ENCODE assay signal across 8 cellular contexts in the genomic region with DNA sequence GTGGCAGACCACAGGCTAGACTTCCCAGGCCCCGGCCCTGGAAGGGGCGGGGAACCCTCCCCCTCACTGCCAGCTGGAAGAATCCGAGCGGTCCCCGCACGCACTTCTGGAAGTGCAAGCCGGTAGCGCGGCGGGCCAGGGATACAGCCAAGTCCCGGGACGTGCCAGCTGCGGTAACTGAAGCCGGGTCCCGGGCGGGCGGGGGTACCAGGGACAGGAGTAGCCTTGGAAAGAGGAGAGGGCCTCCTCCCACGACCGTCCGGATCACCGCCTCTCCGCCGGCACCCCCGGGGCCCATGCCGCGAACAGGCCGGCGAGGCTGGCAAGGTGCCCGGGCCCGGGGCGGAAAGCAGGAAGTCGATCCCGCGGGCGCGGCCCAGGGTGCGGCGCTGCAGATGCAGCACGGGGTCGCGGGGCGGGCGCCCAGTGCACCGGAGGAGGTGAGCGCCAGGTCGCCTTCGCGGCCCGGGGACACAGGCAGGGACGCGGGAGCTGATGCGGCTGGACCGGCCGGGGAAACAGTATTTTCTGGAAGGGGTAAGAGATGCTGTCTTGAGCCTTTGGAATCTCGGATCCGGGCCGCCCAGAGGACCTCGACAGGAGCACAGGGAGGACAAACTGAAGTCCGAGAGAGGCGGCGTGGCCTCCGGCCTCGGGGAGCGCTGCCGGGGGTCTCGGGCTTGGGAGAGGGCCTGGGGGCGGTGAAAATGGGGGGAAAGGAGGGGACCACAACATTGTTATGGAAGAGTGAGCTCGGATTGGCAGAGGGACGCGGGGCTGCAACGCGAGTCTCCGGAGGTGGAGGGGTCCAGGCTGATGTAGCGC. TPM values are rescaled to one million over a fixed set of nuclear protein-coding genes. Genes with fewer than 3 reads are reported as not detected.
A peak's percentile ranks its signal among the peaks of the same experiment; 100 is the strongest.
DNase-seq lines count a peak whose midpoint lies in the region; ATAC-seq and TF ChIP-seq lines count a peak whose summit lies in the region.

No MANE protein-coding gene starts in this region.

- H3K36me3 Mint-ChIP-seq in endothelial cell (ENCODE audit: low read depth, unreplicated experiment): peaks cover 8% of the 10 kb centered on the region
- H3K36me3 Mint-ChIP-seq in mesothelial cell of epicardium: peaks cover 2% of the 10 kb centered on the region

- H3K4me3 ChIP-seq in GM08714 (ENCODE audit: low read length): peak overlapping the region; percentile 87

- H3K4me3 Mint-ChIP-seq in endothelial cell (ENCODE audit: unreplicated experiment) (peak overlapping the region; percentile 94), mesothelial cell of epicardium (peak overlapping the region; percentile 96)

- no peak overlapping the region for H3K27ac Mint-ChIP-seq in endothelial cell (ENCODE audit: unreplicated experiment)
- peak overlapping the region; percentile 79 for H3K27ac Mint-ChIP-seq in mesothelial cell of epicardium

- ATAC-seq in HG02840 (IDR thresholded peaks at IDR 0.05; ENCODE audit: low FRiP score, unreplicated experiment) (peak; percentile 20), HG03139 (IDR thresholded peaks at IDR 0.05; ENCODE audit: unreplicated experiment) (no peak)

- no peak for TF ChIP-seq CTCF in endothelial cell (IDR thresholded peaks at IDR 0.05; ENCODE audit: unreplicated experiment)
- no peak for TF ChIP-seq CTCF in mesothelial cell of epicardium (IDR thresholded peaks at IDR 0.05; ENCODE audit: unreplicated experiment)

- DNase-seq in NCI-H69 (lab: John Stamatoyannopoulos, UW) (peak; percentile 89), endothelial cell (ENCODE audit: low spot score) (peak; percentile 51), mesothelial cell of epicardium (ENCODE audit: low spot score in 2 of 2, unreplicated experiment in 2 of 2) (peak; percentile 70 to 83)
- peak; percentile 87 for DNase-seq in activated CD8-positive, alpha-beta memory T cell treated with anti-CD3 and anti-CD28 coated beads, Interleukin-2, amount 50 U/mL, for 48 hours
- DNase-seq in stimulated activated CD8-positive, alpha-beta memory T cell treated with anti-CD3 and anti-CD28 coated beads, Interleukin-15, amount 100 ng/mL, for 24 hours (ENCODE audit: low read depth): peak; percentile 33

- H3K9me3 Mint-ChIP-seq in endothelial cell (ENCODE audit: unreplicated experiment) (no peaks in the 10 kb centered on the region), mesothelial cell of epicardium (no peaks in the 10 kb centered on the region)

- peaks cover 13% of the 10 kb centered on the region for H3K27me3 Mint-ChIP-seq in endothelial cell (ENCODE audit: unreplicated experiment)
- no peaks in the 10 kb centered on the region for H3K27me3 Mint-ChIP-seq in mesothelial cell of epicardium (ENCODE audit: low read depth)

- H3K4me1 Mint-ChIP-seq in endothelial cell (ENCODE audit: unreplicated experiment): peaks cover 18% of the 10 kb centered on the region
- H3K4me1 Mint-ChIP-seq in mesothelial cell of epicardium: peaks cover 33% of the 10 kb centered on the region

RNA-seq across cellular contexts. Expression of a gene that starts 0.8 kb away (rescaled TPM):
- total RNA-seq in endothelial cell (ENCODE audit: unreplicated experiment) (13.9 TPM), mesothelial cell of epicardium (13.2 to 14.6 TPM (median 14.5 TPM) in 3 replicates)

RNA-seq across cellular contexts. Expression of a gene that starts 43.1 kb away (rescaled TPM):
- 23.8 TPM for total RNA-seq in endothelial cell (ENCODE audit: unreplicated experiment)
- 33.8 to 35.9 TPM (median 34.3 TPM) in 3 replicates for total RNA-seq in mesothelial cell of epicardium

Comparison
In these comparisons a context has a peak if more than half of its experiments do, and no peak if none do; other contexts are left out.
1. DNase-seq: peak in every context shown above with its lines; median percentile 89 in NCI-H69; 87 in activated CD8-positive, alpha-beta memory T cell treated with anti-CD3 and anti-CD28 coated beads, Interleukin-2, amount 50 U/mL, for 48 hours; 76 in mesothelial cell of epicardium; 51 in endothelial cell; 33 in stimulated activated CD8-positive, alpha-beta memory T cell treated with anti-CD3 and anti-CD28 coated beads, Interleukin-15, amount 100 ng/mL, for 24 hours.